1 cellular context compared by ENCODE assay signal in the genomic region with DNA sequence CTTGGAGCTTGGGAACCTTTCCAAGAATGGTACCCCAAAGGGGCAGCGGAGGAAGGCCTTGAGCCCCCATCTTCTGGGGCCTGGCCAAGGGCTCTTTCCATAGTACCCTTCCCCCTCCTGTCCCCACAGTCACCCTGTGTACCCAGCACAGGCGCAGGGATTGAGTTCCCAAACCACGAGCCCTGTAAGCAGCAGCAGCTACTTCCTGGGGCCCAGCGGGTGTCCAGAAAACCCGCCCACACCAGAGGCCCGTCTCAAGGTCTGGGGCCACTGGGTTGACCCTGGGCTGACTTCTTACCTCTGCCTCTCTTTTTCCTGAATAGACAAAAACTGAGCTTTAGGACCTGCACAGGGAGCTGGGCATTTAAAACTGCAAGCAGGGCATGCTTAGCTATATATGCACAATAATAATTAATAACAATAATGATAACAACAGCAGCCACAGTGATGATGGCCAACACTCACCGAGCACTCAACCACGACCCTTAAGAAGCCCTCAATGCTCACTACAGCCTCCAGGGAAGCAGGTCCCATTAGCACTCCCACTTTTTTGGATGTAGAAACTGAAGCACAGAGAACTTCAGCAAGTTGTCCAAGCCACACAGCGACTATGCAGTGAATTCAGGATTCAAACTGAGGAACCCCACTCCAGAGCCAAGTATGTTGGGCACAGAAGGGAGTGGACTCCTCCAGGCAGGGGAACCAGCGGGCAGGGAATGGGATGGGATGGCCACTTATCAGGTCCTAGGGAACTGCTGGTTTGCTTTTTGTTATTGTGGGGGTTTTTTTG.
TF ChIP-seq lines count a peak whose summit lies in the region.

No MANE protein-coding gene starts in this region.

TF ChIP-seq in K562, 482 proteins besides CTCF, POLR2A, EP300 and RAD21 (continues in another document):
- TF ChIP-seq YY1 (IDR thresholded peaks at IDR 0.05; ENCODE audit: borderline replicate concordance in 1 of 3, control insufficient read depth in 1 of 3, extremely low read depth in 1 of 3, insufficient read depth in 3 of 3, insufficient read length in 1 of 3, insufficient replicate concordance in 2 of 3, low read depth in 1 of 3, low read length in 2 of 3) (no peak), SMARCE1 (IDR thresholded peaks at IDR 0.05) (0 out of 2 replicates have a peak, but pooled peaks have one; percentile 9), GTF2A2 (tag; IDR thresholded peaks at IDR 0.05) (no peak), KLF6 (CRISPR knock-in tag; IDR thresholded peaks at IDR 0.05; ENCODE audit: borderline replicate concordance) (no peak), FOXP1 (CRISPR knock-in tag; IDR thresholded peaks at IDR 0.05) (no peak), MAFK (IDR thresholded peaks at IDR 0.05; ENCODE audit: low read length) (peak; percentile 7; the same call in 1 of the 2 replicates), MTA2 (IDR thresholded peaks at IDR 0.05; ENCODE audit: low read depth) (no peak), CXXC5 (CRISPR knock-in tag; IDR thresholded peaks at IDR 0.05) (peak; percentile 26; the same call in 1 of the 2 replicates), CREM (IDR thresholded peaks at IDR 0.05; ENCODE audit: low read depth) (peak; percentile 66), NFE2L1 (tag; IDR thresholded peaks at IDR 0.05; ENCODE audit: borderline replicate concordance, low read depth) (no peak), ZC3H11A (IDR thresholded peaks at IDR 0.05; ENCODE audit: low read depth, low read length) (no peak), HMGN3 (IDR thresholded peaks at IDR 0.05; ENCODE audit: borderline replicate concordance, extremely low read depth, insufficient read length, low read depth, low read length) (no peak), NR2C2 (CRISPR knock-in tag; IDR thresholded peaks at IDR 0.05) (no peak), NR2C2 (tag; IDR thresholded peaks at IDR 0.05) (peak; percentile 81), ZNF668 (CRISPR knock-in tag; IDR thresholded peaks at IDR 0.05) (no peak), ZNF699 (CRISPR knock-in tag; IDR thresholded peaks at IDR 0.05; ENCODE audit: insufficient replicate concordance) (no peak), ZNF316 (IDR thresholded peaks at IDR 0.05) (peak; percentile 91), ZSCAN32 (CRISPR knock-in tag; IDR thresholded peaks at IDR 0.05) (no peak), TEAD4 (IDR thresholded peaks at IDR 0.05; ENCODE audit: low read length) (no peak), TEAD4 (CRISPR knock-in tag; IDR thresholded peaks at IDR 0.05; ENCODE audit: borderline replicate concordance) (no peak), SAP30 (IDR thresholded peaks at IDR 0.05; ENCODE audit: borderline replicate concordance, insufficient read depth, low read depth, low read length, poor library complexity, severe bottlenecking) (no peak), GABPA (tag; conservative IDR thresholded peaks at IDR 0.05; ENCODE audit: low read depth) (0 out of 2 replicates have a peak, but pooled peaks have one; percentile 26), NCOA6 (IDR thresholded peaks at IDR 0.05) (no peak), POLR2AphosphoS5 (IDR thresholded peaks at IDR 0.05; ENCODE audit: control insufficient read depth, insufficient read depth, low read depth, low read length) (peak; percentile 47; the same call in 1 of the 2 replicates), KDM5B (IDR thresholded peaks at IDR 0.05; ENCODE audit: insufficient replicate concordance, low read depth, low read length) (no peak)
- TF ChIP-seq, protein P1, sequence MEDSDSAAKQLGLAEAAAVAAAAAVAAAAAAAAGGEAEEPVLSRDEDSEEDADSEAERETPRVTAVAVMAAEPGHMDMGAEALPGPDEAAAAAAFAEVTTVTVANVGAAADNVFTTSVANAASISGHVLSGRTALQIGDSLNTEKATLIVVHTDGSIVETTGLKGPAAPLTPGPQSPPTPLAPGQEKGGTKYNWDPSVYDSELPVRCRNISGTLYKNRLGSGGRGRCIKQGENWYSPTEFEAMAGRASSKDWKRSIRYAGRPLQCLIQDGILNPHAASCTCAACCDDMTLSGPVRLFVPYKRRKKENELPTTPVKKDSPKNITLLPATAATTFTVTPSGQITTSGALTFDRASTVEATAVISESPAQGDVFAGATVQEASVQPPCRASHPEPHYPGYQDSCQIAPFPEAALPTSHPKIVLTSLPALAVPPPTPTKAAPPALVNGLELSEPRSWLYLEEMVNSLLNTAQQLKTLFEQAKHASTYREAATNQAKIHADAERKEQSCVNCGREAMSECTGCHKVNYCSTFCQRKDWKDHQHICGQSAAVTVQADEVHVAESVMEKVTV (CRISPR knock-in tag; IDR thresholded peaks at IDR 0.05): no peak
- TF ChIP-seq, protein P2, sequence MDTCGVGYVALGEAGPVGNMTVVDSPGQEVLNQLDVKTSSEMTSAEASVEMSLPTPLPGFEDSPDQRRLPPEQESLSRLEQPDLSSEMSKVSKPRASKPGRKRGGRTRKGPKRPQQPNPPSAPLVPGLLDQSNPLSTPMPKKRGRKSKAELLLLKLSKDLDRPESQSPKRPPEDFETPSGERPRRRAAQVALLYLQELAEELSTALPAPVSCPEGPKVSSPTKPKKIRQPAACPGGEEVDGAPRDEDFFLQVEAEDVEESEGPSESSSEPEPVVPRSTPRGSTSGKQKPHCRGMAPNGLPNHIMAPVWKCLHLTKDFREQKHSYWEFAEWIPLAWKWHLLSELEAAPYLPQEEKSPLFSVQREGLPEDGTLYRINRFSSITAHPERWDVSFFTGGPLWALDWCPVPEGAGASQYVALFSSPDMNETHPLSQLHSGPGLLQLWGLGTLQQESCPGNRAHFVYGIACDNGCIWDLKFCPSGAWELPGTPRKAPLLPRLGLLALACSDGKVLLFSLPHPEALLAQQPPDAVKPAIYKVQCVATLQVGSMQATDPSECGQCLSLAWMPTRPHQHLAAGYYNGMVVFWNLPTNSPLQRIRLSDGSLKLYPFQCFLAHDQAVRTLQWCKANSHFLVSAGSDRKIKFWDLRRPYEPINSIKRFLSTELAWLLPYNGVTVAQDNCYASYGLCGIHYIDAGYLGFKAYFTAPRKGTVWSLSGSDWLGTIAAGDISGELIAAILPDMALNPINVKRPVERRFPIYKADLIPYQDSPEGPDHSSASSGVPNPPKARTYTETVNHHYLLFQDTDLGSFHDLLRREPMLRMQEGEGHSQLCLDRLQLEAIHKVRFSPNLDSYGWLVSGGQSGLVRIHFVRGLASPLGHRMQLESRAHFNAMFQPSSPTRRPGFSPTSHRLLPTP (IDR thresholded peaks at IDR 0.05; ENCODE audit: borderline replicate concordance, extremely low read depth, insufficient read length): no peak
- TF ChIP-seq, protein P3, sequence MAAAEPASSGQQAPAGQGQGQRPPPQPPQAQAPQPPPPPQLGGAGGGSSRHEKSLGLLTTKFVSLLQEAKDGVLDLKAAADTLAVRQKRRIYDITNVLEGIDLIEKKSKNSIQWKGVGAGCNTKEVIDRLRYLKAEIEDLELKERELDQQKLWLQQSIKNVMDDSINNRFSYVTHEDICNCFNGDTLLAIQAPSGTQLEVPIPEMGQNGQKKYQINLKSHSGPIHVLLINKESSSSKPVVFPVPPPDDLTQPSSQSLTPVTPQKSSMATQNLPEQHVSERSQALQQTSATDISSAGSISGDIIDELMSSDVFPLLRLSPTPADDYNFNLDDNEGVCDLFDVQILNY (CRISPR knock-in tag; IDR thresholded peaks at IDR 0.05): no peak
- TF ChIP-seq, protein P4, sequence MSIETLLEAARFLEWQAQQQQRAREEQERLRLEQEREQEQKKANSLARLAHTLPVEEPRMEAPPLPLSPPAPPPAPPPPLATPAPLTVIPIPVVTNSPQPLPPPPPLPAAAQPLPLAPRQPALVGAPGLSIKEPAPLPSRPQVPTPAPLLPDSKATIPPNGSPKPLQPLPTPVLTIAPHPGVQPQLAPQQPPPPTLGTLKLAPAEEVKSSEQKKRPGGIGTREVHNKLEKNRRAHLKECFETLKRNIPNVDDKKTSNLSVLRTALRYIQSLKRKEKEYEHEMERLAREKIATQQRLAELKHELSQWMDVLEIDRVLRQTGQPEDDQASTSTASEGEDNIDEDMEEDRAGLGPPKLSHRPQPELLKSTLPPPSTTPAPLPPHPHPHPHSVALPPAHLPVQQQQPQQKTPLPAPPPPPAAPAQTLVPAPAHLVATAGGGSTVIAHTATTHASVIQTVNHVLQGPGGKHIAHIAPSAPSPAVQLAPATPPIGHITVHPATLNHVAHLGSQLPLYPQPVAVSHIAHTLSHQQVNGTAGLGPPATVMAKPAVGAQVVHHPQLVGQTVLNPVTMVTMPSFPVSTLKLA (conservative IDR thresholded peaks at IDR 0.05): peak in 1 of 2 experiments; percentile 54; a peak in 1 of 4 replicates
- TF ChIP-seq, protein P5, sequence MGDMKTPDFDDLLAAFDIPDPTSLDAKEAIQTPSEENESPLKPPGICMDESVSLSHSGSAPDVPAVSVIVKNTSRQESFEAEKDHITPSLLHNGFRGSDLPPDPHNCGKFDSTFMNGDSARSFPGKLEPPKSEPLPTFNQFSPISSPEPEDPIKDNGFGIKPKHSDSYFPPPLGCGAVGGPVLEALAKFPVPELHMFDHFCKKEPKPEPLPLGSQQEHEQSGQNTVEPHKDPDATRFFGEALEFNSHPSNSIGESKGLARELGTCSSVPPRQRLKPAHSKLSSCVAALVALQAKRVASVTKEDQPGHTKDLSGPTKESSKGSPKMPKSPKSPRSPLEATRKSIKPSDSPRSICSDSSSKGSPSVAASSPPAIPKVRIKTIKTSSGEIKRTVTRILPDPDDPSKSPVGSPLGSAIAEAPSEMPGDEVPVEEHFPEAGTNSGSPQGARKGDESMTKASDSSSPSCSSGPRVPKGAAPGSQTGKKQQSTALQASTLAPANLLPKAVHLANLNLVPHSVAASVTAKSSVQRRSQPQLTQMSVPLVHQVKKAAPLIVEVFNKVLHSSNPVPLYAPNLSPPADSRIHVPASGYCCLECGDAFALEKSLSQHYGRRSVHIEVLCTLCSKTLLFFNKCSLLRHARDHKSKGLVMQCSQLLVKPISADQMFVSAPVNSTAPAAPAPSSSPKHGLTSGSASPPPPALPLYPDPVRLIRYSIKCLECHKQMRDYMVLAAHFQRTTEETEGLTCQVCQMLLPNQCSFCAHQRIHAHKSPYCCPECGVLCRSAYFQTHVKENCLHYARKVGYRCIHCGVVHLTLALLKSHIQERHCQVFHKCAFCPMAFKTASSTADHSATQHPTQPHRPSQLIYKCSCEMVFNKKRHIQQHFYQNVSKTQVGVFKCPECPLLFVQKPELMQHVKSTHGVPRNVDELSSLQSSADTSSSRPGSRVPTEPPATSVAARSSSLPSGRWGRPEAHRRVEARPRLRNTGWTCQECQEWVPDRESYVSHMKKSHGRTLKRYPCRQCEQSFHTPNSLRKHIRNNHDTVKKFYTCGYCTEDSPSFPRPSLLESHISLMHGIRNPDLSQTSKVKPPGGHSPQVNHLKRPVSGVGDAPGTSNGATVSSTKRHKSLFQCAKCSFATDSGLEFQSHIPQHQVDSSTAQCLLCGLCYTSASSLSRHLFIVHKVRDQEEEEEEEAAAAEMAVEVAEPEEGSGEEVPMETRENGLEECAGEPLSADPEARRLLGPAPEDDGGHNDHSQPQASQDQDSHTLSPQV (IDR thresholded peaks at IDR 0.05): peak; percentile 65; the same call in 1 of the 2 replicates
- TF ChIP-seq, protein P6, sequence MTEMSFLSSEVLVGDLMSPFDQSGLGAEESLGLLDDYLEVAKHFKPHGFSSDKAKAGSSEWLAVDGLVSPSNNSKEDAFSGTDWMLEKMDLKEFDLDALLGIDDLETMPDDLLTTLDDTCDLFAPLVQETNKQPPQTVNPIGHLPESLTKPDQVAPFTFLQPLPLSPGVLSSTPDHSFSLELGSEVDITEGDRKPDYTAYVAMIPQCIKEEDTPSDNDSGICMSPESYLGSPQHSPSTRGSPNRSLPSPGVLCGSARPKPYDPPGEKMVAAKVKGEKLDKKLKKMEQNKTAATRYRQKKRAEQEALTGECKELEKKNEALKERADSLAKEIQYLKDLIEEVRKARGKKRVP (CRISPR knock-in tag; IDR thresholded peaks at IDR 0.05): no peak
- TF ChIP-seq, protein P7, sequence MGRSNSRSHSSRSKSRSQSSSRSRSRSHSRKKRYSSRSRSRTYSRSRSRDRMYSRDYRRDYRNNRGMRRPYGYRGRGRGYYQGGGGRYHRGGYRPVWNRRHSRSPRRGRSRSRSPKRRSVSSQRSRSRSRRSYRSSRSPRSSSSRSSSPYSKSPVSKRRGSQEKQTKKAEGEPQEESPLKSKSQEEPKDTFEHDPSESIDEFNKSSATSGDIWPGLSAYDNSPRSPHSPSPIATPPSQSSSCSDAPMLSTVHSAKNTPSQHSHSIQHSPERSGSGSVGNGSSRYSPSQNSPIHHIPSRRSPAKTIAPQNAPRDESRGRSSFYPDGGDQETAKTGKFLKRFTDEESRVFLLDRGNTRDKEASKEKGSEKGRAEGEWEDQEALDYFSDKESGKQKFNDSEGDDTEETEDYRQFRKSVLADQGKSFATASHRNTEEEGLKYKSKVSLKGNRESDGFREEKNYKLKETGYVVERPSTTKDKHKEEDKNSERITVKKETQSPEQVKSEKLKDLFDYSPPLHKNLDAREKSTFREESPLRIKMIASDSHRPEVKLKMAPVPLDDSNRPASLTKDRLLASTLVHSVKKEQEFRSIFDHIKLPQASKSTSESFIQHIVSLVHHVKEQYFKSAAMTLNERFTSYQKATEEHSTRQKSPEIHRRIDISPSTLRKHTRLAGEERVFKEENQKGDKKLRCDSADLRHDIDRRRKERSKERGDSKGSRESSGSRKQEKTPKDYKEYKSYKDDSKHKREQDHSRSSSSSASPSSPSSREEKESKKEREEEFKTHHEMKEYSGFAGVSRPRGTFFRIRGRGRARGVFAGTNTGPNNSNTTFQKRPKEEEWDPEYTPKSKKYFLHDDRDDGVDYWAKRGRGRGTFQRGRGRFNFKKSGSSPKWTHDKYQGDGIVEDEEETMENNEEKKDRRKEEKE (IDR thresholded peaks at IDR 0.05; ENCODE audit: borderline replicate concordance in 1 of 2, control insufficient read depth in 1 of 2, low read depth in 2 of 2, low read length in 1 of 2): no peak
- TF ChIP-seq, protein P8, sequence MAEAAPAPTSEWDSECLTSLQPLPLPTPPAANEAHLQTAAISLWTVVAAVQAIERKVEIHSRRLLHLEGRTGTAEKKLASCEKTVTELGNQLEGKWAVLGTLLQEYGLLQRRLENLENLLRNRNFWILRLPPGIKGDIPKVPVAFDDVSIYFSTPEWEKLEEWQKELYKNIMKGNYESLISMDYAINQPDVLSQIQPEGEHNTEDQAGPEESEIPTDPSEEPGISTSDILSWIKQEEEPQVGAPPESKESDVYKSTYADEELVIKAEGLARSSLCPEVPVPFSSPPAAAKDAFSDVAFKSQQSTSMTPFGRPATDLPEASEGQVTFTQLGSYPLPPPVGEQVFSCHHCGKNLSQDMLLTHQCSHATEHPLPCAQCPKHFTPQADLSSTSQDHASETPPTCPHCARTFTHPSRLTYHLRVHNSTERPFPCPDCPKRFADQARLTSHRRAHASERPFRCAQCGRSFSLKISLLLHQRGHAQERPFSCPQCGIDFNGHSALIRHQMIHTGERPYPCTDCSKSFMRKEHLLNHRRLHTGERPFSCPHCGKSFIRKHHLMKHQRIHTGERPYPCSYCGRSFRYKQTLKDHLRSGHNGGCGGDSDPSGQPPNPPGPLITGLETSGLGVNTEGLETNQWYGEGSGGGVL (CRISPR knock-in tag; IDR thresholded peaks at IDR 0.05): no peak
- TF ChIP-seq, protein P9, sequence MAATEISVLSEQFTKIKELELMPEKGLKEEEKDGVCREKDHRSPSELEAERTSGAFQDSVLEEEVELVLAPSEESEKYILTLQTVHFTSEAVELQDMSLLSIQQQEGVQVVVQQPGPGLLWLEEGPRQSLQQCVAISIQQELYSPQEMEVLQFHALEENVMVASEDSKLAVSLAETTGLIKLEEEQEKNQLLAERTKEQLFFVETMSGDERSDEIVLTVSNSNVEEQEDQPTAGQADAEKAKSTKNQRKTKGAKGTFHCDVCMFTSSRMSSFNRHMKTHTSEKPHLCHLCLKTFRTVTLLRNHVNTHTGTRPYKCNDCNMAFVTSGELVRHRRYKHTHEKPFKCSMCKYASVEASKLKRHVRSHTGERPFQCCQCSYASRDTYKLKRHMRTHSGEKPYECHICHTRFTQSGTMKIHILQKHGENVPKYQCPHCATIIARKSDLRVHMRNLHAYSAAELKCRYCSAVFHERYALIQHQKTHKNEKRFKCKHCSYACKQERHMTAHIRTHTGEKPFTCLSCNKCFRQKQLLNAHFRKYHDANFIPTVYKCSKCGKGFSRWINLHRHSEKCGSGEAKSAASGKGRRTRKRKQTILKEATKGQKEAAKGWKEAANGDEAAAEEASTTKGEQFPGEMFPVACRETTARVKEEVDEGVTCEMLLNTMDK (IDR thresholded peaks at IDR 0.05; ENCODE audit: borderline replicate concordance, insufficient read depth, low read depth, low read length, poor library complexity, severe bottlenecking): no peak
